Comparison of ENCODE assay signal across 8 cellular contexts in genomic region chr10:97499561-97500296, GRCh38. TPM values are rescaled to one million over a fixed set of nuclear protein-coding genes. Genes with fewer than 3 reads are reported as not detected.
DNase-seq lines count a peak whose midpoint lies in the region; ATAC-seq and TF ChIP-seq lines count a peak whose summit lies in the region.

No MANE protein-coding gene starts in this region.

- ATAC-seq in memory B cell (ENCODE audit: low read depth) (no peak), GM18505 (IDR thresholded peaks at IDR 0.05; ENCODE audit: unreplicated experiment) (no peak)

- peaks cover 10% of the 10 kb centered on the region for H3K4me1 ChIP-seq in effector memory CD4-positive, alpha-beta T cell (ENCODE audit: control insufficient read depth, insufficient read depth, low read length, poor library complexity, severe bottlenecking)
- peaks cover 17 to 49% of the 10 kb centered on the region in 2 donors for H3K4me1 ChIP-seq in thyroid gland

- H3K36me3 ChIP-seq in effector memory CD4-positive, alpha-beta T cell (ENCODE audit: control insufficient read depth, insufficient read depth, low read length): no peaks in the 10 kb centered on the region
- no peaks in the 10 kb centered on the region for H3K36me3 ChIP-seq in thyroid gland

- H3K4me1 Mint-ChIP-seq in memory B cell: peaks cover 13% of the 10 kb centered on the region

- no peak for TF ChIP-seq POLR2A in thyroid gland (IDR thresholded peaks at IDR 0.05)
- no peak for TF ChIP-seq POLR2A in GM18505 (IDR thresholded peaks at IDR 0.05; ENCODE audit: borderline replicate concordance, extremely low read depth, insufficient read depth, insufficient read length)

- TF ChIP-seq CTCF in thyroid gland (IDR thresholded peaks at IDR 0.05): no peak

- H3K4me3 Mint-ChIP-seq in memory B cell: peak overlapping the region; percentile 68

- WGBS in thyroid gland, 2 donors: 0% methylated on average over 12 to 37 of the region's 41 CpGs

- no peaks in the 10 kb centered on the region for H3K9me3 ChIP-seq in effector memory CD4-positive, alpha-beta T cell (ENCODE audit: control insufficient read depth, low read length)
- no peaks in the 10 kb centered on the region for H3K9me3 ChIP-seq in thyroid gland

- intact Hi-C loops in thyroid gland (cut with DNase I): no loop called here

- peak overlapping the region; percentile 96 for H3K4me3 ChIP-seq in effector memory CD4-positive, alpha-beta T cell (ENCODE audit: insufficient read depth, low read depth, low read length, poor library complexity, severe bottlenecking)
- peak overlapping the region; percentile 45 to 98 (median 87) for H3K4me3 ChIP-seq in thyroid gland (replicated peaks in 1 of 3)

- H3K27ac Mint-ChIP-seq in memory B cell: no peak overlapping the region

- peak; percentile 44 for DNase-seq in NCI-H748 (lab: John Stamatoyannopoulos, UW; ENCODE audit: unreplicated experiment)
- DNase-seq in NCI-H748 treated with DMSO at 0.1 percent for 48 hours (lab: John Stamatoyannopoulos, UW): no peak
- peak; percentile 62 for DNase-seq in RKO (ENCODE audit: low spot score)
- DNase-seq in effector memory CD4-positive, alpha-beta T cell: no peak
- peak in 1 of 2 donors; percentile 28 for DNase-seq in memory B cell (ENCODE audit: low spot score in 2 of 2)
- peak; percentile 72 to 75 for DNase-seq in thyroid gland
- DNase-seq in NCI-H2107 (lab: John Stamatoyannopoulos, UW): no peak

- no peaks in the 10 kb centered on the region for H3K9me3 Mint-ChIP-seq in memory B cell

- no peaks in the 10 kb centered on the region for H3K36me3 Mint-ChIP-seq in memory B cell

- peaks cover 5% of the 10 kb centered on the region for H3K27me3 ChIP-seq in effector memory CD4-positive, alpha-beta T cell (replicated peaks; ENCODE audit: control insufficient read depth, insufficient read depth, low read length, poor library complexity, severe bottlenecking)
- no peaks in the 10 kb centered on the region for H3K27me3 ChIP-seq in thyroid gland

- no peak overlapping the region for H3K27ac ChIP-seq in effector memory CD4-positive, alpha-beta T cell (ENCODE audit: insufficient read depth, low read length, poor library complexity, severe bottlenecking)
- H3K27ac ChIP-seq in thyroid gland: peak overlapping the region; percentile 76 to 95 (median 91)

- peaks cover 10% of the 10 kb centered on the region for H3K27me3 Mint-ChIP-seq in memory B cell

RNA-seq across cellular contexts. Expression of gene UBTD1, which starts 1.0 kb away (rescaled TPM):
- 10 to 100 TPM in 3 of 4 donors, 1 to 10 TPM in 1; 7.8 to 27.8 (median 20.0) TPM for total RNA-seq in thyroid gland

RNA-seq across cellular contexts. Expression of gene MMS19, which starts 1.5 kb away (rescaled TPM):
- 10 to 100 TPM; 64.7 to 85.7 (median 75.2) TPM for total RNA-seq in thyroid gland

RNA-seq across cellular contexts. Expression of gene ZDHHC16, which starts 53.8 kb away (rescaled TPM):
- 10 to 100 TPM; 36.1 to 52.5 (median 36.5) TPM for total RNA-seq in thyroid gland

RNA-seq across cellular contexts. Expression of gene EXOSC1, which starts 53.9 kb away (rescaled TPM):
- total RNA-seq in thyroid gland: 10 to 100 TPM; 23.6 to 51.1 (median 29.2) TPM

Comparison
In these comparisons a context has a peak if more than half of its experiments do, and no peak if none do; other contexts are left out.
1. DNase-seq: peak in NCI-H748 (single experiment), RKO (single experiment) and thyroid gland (2 of 2); none in NCI-H748 treated with DMSO at 0.1 percent for 48 hours (single experiment), effector memory CD4-positive, alpha-beta T cell (0 of 3) and NCI-H2107 (single experiment).